ENCODE assay signal across 2 cellular contexts in the genomic region with DNA sequence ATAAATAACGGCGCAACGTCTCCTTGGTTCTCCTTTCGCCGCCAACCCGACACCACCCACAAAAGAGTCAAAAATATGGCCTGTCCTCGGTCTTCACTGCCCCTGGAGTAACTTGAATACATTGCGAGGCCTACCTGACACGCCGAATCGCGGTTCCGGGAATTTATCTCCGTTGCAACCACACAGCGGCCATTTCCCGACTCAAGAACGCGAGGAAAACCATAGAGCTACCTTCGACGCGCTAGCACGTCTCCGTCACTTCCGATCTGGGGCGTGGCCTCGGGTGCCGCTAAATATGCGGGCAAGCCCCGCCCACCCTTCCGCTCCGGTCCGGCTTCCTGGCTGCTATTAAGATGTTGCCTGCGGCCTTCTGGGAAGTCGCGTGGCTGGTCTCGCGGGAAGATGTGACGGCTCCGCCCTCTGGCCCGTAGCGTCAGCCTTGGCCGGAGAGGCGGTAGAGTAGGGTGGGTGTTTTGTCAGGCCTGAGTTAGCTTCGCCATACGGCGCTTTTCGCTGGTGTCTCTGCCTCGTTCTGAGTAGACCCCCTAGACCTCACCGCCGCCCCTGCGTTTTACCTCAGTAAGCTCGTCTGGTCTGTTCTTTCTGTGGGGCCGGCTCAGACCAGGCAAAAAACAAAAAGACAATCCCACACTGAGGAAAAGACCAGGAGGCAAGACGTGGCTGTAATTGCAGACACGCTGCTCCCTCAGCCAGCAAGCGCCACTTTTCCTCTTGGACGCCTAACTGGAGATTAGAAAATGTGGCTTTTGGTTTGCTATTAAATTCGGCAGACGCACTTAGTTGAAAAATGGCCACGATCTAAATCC.
TF ChIP-seq lines count a peak whose summit lies in the region.

A gene with protein sequence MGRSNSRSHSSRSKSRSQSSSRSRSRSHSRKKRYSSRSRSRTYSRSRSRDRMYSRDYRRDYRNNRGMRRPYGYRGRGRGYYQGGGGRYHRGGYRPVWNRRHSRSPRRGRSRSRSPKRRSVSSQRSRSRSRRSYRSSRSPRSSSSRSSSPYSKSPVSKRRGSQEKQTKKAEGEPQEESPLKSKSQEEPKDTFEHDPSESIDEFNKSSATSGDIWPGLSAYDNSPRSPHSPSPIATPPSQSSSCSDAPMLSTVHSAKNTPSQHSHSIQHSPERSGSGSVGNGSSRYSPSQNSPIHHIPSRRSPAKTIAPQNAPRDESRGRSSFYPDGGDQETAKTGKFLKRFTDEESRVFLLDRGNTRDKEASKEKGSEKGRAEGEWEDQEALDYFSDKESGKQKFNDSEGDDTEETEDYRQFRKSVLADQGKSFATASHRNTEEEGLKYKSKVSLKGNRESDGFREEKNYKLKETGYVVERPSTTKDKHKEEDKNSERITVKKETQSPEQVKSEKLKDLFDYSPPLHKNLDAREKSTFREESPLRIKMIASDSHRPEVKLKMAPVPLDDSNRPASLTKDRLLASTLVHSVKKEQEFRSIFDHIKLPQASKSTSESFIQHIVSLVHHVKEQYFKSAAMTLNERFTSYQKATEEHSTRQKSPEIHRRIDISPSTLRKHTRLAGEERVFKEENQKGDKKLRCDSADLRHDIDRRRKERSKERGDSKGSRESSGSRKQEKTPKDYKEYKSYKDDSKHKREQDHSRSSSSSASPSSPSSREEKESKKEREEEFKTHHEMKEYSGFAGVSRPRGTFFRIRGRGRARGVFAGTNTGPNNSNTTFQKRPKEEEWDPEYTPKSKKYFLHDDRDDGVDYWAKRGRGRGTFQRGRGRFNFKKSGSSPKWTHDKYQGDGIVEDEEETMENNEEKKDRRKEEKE (minus strand): TSS at position 268 of the 827 bp plus-strand sequence. CDS start 9,980 bp downstream, outside the sequence.

TF ChIP-seq in IMR-90, 13 proteins besides CTCF, POLR2A, EP300 and RAD21:
- TF ChIP-seq RCOR1 (IDR thresholded peaks at IDR 0.05; ENCODE audit: insufficient replicate concordance, low read length) (no peak), FOS (IDR thresholded peaks at IDR 0.05; ENCODE audit: low read depth, low read length) (0 out of 2 replicates have a peak, but pooled peaks have one; percentile 3), MAZ (IDR thresholded peaks at IDR 0.05; ENCODE audit: borderline replicate concordance, low read depth, low read length) (peak; percentile 72; the same call in 1 of the 2 replicates), RFX5 (IDR thresholded peaks at IDR 0.05; ENCODE audit: low read depth, low read length) (no peak), SMC3 (IDR thresholded peaks at IDR 0.05; ENCODE audit: low read depth, low read length) (no peak), CEBPB (IDR thresholded peaks at IDR 0.05; ENCODE audit: low read depth, low read length) (no peak), MXI1 (IDR thresholded peaks at IDR 0.05; ENCODE audit: borderline replicate concordance, low read depth, low read length) (0 out of 2 replicates have a peak, but pooled peaks have one; percentile 13), MAFK (IDR thresholded peaks at IDR 0.05; ENCODE audit: low read depth, low read length) (no peak), NFE2L2 (IDR thresholded peaks at IDR 0.05; ENCODE audit: low read depth, low read length) (no peak; the same call in 1 of the 2 replicates), BHLHE40 (IDR thresholded peaks at IDR 0.05; ENCODE audit: low read depth, low read length) (0 out of 2 replicates have a peak, but pooled peaks have one; percentile 10), CHD1 (IDR thresholded peaks at IDR 0.05; ENCODE audit: low read depth, low read length) (no peak; the same call in none of the 2 replicates)
- TF ChIP-seq, protein P1, sequence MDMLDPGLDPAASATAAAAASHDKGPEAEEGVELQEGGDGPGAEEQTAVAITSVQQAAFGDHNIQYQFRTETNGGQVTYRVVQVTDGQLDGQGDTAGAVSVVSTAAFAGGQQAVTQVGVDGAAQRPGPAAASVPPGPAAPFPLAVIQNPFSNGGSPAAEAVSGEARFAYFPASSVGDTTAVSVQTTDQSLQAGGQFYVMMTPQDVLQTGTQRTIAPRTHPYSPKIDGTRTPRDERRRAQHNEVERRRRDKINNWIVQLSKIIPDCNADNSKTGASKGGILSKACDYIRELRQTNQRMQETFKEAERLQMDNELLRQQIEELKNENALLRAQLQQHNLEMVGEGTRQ (IDR thresholded peaks at IDR 0.05; ENCODE audit: low read depth, low read length), result peak; percentile 2; the same call in 1 of the 2 replicates
- TF ChIP-seq, protein P2, sequence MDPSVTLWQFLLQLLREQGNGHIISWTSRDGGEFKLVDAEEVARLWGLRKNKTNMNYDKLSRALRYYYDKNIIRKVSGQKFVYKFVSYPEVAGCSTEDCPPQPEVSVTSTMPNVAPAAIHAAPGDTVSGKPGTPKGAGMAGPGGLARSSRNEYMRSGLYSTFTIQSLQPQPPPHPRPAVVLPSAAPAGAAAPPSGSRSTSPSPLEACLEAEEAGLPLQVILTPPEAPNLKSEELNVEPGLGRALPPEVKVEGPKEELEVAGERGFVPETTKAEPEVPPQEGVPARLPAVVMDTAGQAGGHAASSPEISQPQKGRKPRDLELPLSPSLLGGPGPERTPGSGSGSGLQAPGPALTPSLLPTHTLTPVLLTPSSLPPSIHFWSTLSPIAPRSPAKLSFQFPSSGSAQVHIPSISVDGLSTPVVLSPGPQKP (IDR thresholded peaks at IDR 0.05; ENCODE audit: borderline replicate concordance, low read depth, low read length), result no peak

TF ChIP-seq in endothelial cell of umbilical vein, 7 proteins besides CTCF, POLR2A, EP300 and RAD21:
- TF ChIP-seq MYC (IDR thresholded peaks at IDR 0.05; ENCODE audit: low read depth, low read length), result no peak
- peak; percentile 21 for TF ChIP-seq MAX (IDR thresholded peaks at IDR 0.05; ENCODE audit: insufficient read depth, insufficient read length)
- peak; percentile 96 for TF ChIP-seq POLR2AphosphoS5 (IDR thresholded peaks at IDR 0.05; ENCODE audit: insufficient read depth, low read depth, low read length)
